ENCODE assay signal across 17 cellular contexts in the genomic region with DNA sequence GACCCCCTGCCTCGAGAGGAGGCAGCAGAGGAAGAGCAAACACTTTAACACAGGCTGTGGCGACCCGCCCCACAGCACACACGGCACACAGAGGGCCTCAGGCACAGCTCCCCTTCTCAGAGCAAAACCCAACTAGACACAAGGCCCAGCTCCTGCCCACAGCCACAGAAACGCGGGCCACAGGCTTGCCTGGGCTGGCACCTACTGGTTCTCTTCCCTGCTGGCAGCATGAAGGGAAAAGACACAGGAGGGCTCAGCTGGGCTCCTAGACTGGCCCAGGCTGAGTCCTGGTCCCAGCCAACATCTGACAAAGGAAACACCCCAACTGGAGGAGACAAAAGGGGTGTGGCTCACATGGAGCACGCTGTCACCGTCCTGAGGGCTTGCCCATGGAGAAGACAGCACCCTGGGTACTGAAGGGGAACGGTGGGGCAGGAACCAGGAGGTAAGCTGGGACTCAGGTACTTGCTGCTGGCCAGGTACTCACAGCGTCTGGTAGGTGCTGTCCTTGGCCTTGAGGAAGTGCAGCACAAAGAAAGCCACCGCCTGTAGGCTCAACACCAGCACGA. TPM values are rescaled to one million over a fixed set of nuclear protein-coding genes. Genes with fewer than 3 reads are reported as not detected.
DNase-seq lines count a peak whose midpoint lies in the region; ATAC-seq and TF ChIP-seq lines count a peak whose summit lies in the region.
"Had no signal": no experiment of that assay in that cellular context is flagged by ENCODE, and none has a peak within 500 bp of the region (broad histone marks: within the 10 kb centered on the region; RNA-seq: fewer than 3 reads in every experiment).

No MANE protein-coding gene starts in this region.

- dilution Hi-C loops in IMR-90 (cut with HindIII; ENCODE audit: low sequenced_read_pairs, unreplicated experiment), result no loop called here

- no peak overlapping the region for H3K18ac ChIP-seq in IMR-90 (ENCODE audit: low read depth, low read length)

- peak overlapping the region; percentile 70 for H2AK9ac ChIP-seq in IMR-90 (replicated peaks; ENCODE audit: low read depth, low read length, poor library complexity)

- POLR2A ChIA-PET in IMR-90 (lab: Charles Lee; ENCODE audit: unreplicated experiment), result no interaction called here

- no peak overlapping the region for H3K56ac ChIP-seq in IMR-90 (ENCODE audit: extremely low read depth, insufficient read depth, low read length)

- in situ Hi-C loops in IMR-90 (cut with MboI; ENCODE audit: low sequenced_read_pairs), result no loop called here

- CTCF ChIA-PET in IMR-90 (lab: Yijun Ruan, JAX), result no interaction called here

- no peaks in the 10 kb centered on the region; the same call in 1 of the 2 replicates for H4K20me1 ChIP-seq in IMR-90 (ENCODE audit: insufficient read depth, low read length)

- no peak overlapping the region for H2BK15ac ChIP-seq in IMR-90 (ENCODE audit: low read depth, low read length)

- H3K27ac ChIP-seq in IMR-90 (ENCODE audit: insufficient read depth, low read length) (no peak overlapping the region), esophagus (ENCODE audit: low read depth in 2 of 2, low read length in 1 of 2) (peak overlapping the region; percentile 76 to 97), prostate gland (peak overlapping the region; percentile 4 to 48)

- DNase-seq in IMR-90 (no peak), NT2/D1 (ENCODE audit: low read depth, low spot score) (no peak), prostate gland (ENCODE audit: low spot score) (peak; percentile 52), cerebellar nuclear complex (lab: John Stamatoyannopoulos, UW) (no peak)
- DNase-seq in activated CD4-positive, alpha-beta T cell treated with anti-CD3 and anti-CD28 coated beads, Interleukin-2, amount 50 U/mL, for 1 hour, result no peak
- DNase-seq in activated CD4-positive, CD25-positive, alpha-beta regulatory T cell (lab: John Stamatoyannopoulos, UW), result no peak
- DNase-seq: BE2C; CD4-positive, alpha-beta T cell; H9; KBM-7; NCI-H1417 treated with DMSO at 0.1 percent for 48 hours; NCI-H2081; NCI-H2227 treated with DMSO at 0.1 percent for 48 hours; NCI-H526 treated with DMSO at 0.1 percent for 48 hours; RPMI8226 had no signal

- H3K4me3 ChIP-seq in IMR-90 (ENCODE audit: insufficient read depth, low read depth, low read length) (no peak overlapping the region), NT2/D1 (ENCODE audit: insufficient read length, low read depth) (no peak overlapping the region), esophagus (ENCODE audit: low read depth in 1 of 2, low read length in 2 of 2) (no peak overlapping the region), prostate gland (no peak overlapping the region)

- H3K27me3 ChIP-seq in IMR-90 (ENCODE audit: control insufficient read depth, insufficient read depth, low read length), result peaks cover 34% of the 10 kb centered on the region
- H3K27me3 ChIP-seq in NT2/D1 (ENCODE audit: insufficient read depth, insufficient read length), result peaks cover 27% of the 10 kb centered on the region
- no peaks in the 10 kb centered on the region for H3K27me3 ChIP-seq in esophagus (ENCODE audit: control insufficient read depth in 1 of 2, insufficient read depth in 2 of 2, low read length in 2 of 2)
- no peaks in the 10 kb centered on the region for H3K27me3 ChIP-seq in prostate gland (replicated peaks; ENCODE audit: insufficient read depth)
- H3K27me3 ChIP-seq: BE2C had no signal

- TF ChIP-seq POLR2A in IMR-90 (IDR thresholded peaks at IDR 0.05; ENCODE audit: low read depth, low read length) (no peak), prostate gland (IDR thresholded peaks at IDR 0.05) (no peak)

- H3K4ac ChIP-seq in IMR-90 (ENCODE audit: low read depth, low read length), result no peak overlapping the region

- no peak overlapping the region for H2BK5ac ChIP-seq in IMR-90 (ENCODE audit: low read depth, low read length, poor library complexity, severe bottlenecking)

- no peak overlapping the region for H4K5ac ChIP-seq in IMR-90 (ENCODE audit: low read depth, low read length)

- H2AK5ac ChIP-seq in IMR-90 (ENCODE audit: low read depth, low read length), result no peak overlapping the region

- BruUV-seq in IMR-90 (replicated peaks; lab: Mats Ljungman, UMichigan), result no TSS peak

- no peak overlapping the region for H3K4me2 ChIP-seq in IMR-90 (ENCODE audit: low read depth, low read length)

- TF ChIP-seq RAD21 in IMR-90 (IDR thresholded peaks at IDR 0.05; ENCODE audit: low read length), result no peak

- H3K79me1 ChIP-seq in IMR-90 (ENCODE audit: low read depth in 1 of 2, low read length in 2 of 2), result no peaks in the 10 kb centered on the region

- no peak overlapping the region for H3K14ac ChIP-seq in IMR-90 (replicated peaks; ENCODE audit: low read depth, low read length)

- no peak overlapping the region for H3K9ac ChIP-seq in IMR-90 (ENCODE audit: low read depth, low read length)
- peak overlapping the region; percentile 47 for H3K9ac ChIP-seq in NT2/D1 (ENCODE audit: insufficient read length, low read depth)

- H3K9me1 ChIP-seq in IMR-90 (ENCODE audit: insufficient read depth, low read length), result no peaks in the 10 kb centered on the region

- 89% methylated on average over 4 of the region's 12 CpGs; no CpG with 5 or more reads in 1 of the 2 experiments for WGBS in IMR-90 (ENCODE audit: extremely low coverage in 2 of 2, insufficient read length in 1 of 2), 2 experiments
- 46 to 54% methylated on average over 12 of the region's 12 CpGs for WGBS in esophagus, 2 donors
- WGBS in prostate gland, result 53% methylated on average over 12 of the region's 12 CpGs

- H3K9me3 ChIP-seq in IMR-90 (ENCODE audit: control insufficient read depth, insufficient read depth, low read length), result no peaks in the 10 kb centered on the region
- H3K9me3 ChIP-seq in NT2/D1 (ENCODE audit: insufficient read depth, low read length), result no peaks in the 10 kb centered on the region
- H3K9me3 ChIP-seq in esophagus (ENCODE audit: control insufficient read depth in 2 of 2, insufficient read depth in 1 of 2, low read depth in 1 of 2, low read length in 1 of 2), result no peaks in the 10 kb centered on the region
- no peaks in the 10 kb centered on the region for H3K9me3 ChIP-seq in prostate gland
- H3K9me3 ChIP-seq: BE2C had no signal

- H2BK20ac ChIP-seq in IMR-90 (ENCODE audit: low read depth, low read length), result no peak overlapping the region

- H4K91ac ChIP-seq in IMR-90 (ENCODE audit: insufficient read depth, low read depth, low read length), result no peak overlapping the region

- no peaks in the 10 kb centered on the region for H3K4me1 ChIP-seq in IMR-90 (ENCODE audit: control insufficient read depth, insufficient read depth, low read length)
- peaks cover 14% of the 10 kb centered on the region for H3K4me1 ChIP-seq in NT2/D1 (ENCODE audit: insufficient read depth, insufficient read length)
- peaks cover 4 to 27% of the 10 kb centered on the region in 2 donors for H3K4me1 ChIP-seq in esophagus (ENCODE audit: control insufficient read depth in 2 of 2, insufficient read depth in 2 of 2, low read length in 1 of 2)
- H3K4me1 ChIP-seq in prostate gland (replicated peaks), result peaks cover 4% of the 10 kb centered on the region
- H3K4me1 ChIP-seq: BE2C had no signal

- no peak overlapping the region for H4K8ac ChIP-seq in IMR-90 (ENCODE audit: low read depth in 2 of 2, low read length in 2 of 2)

- no peak overlapping the region for H3K23ac ChIP-seq in IMR-90 (ENCODE audit: low read depth, low read length)

- no peak for TF ChIP-seq CTCF in IMR-90 (conservative IDR thresholded peaks at IDR 0.05; ENCODE audit: low read depth, low read length)
- no peak for TF ChIP-seq CTCF in prostate gland (IDR thresholded peaks at IDR 0.05)

- H3K36me3 ChIP-seq in IMR-90 (ENCODE audit: control insufficient read depth, insufficient read depth, low read length) (no peaks in the 10 kb centered on the region), NT2/D1 (ENCODE audit: insufficient read depth, insufficient read length, low read length) (no peaks in the 10 kb centered on the region), esophagus (ENCODE audit: control insufficient read depth in 2 of 2, insufficient read depth in 2 of 2, low read length in 1 of 2) (no peaks in the 10 kb centered on the region), prostate gland (no peaks in the 10 kb centered on the region)
- H3K36me3 ChIP-seq: BE2C had no signal

- no peak for ATAC-seq in IMR-90 (ENCODE audit: low read depth)

- no peak overlapping the region for H2AFZ ChIP-seq in IMR-90 (replicated peaks; ENCODE audit: low read length, poor library complexity)

- intact Hi-C loops in IMR-90 (cut with micrococcal nuclease) (no loop called here), prostate gland (cut with DNase I) (loop anchor here (10.0 kb wide), 1 partner anchor 275 kb away; no protein-coding TSS in a partner anchor)

- H2BK120ac ChIP-seq in IMR-90 (ENCODE audit: low read depth, low read length), result no peak overlapping the region

RNA-seq across cellular contexts. Expression of gene CD164L2, which starts 3.5 kb away (rescaled TPM):
- total RNA-seq in IMR-90 (2012; rRNA removed) (not detected in 2 replicates), prostate gland (1 to 10 TPM; 1.8 to 3.6 TPM)
- polyA plus RNA-seq in IMR-90 (2012; rRNA removed) (not detected in 2 replicates), esophagus (10 to 100 TPM; 10.5 to 14.5 TPM)
- not detected in 2 replicates for polyA plus RNA-seq in IMR-90 (2012; cell fraction: cytosol; rRNA removed)
- 0.04 TPM in 1 of 2 replicates, not detected in the other for polyA plus RNA-seq in IMR-90 (2012; cell fraction: nucleus; rRNA removed; ENCODE audit: low replicate concordance)
- total RNA-seq: CD4-positive, alpha-beta T cell had no signal
- polyA plus RNA-seq: AG04450 had no signal

RNA-seq across cellular contexts. Expression of gene FCN3, which starts 5.0 kb away (rescaled TPM):
- total RNA-seq in IMR-90 (2012; rRNA removed) (not detected in 2 replicates), prostate gland (10 to 100 TPM in 1 of 2 donors, under 1 TPM in 1; 0.82 to 15.6 TPM)
- polyA plus RNA-seq in IMR-90 (2012; rRNA removed) (not detected in 2 replicates), esophagus (1 to 10 TPM; 1.6 to 2.6 TPM)
- polyA plus RNA-seq in IMR-90 (2012; cell fraction: cytosol; rRNA removed), result not detected in 2 replicates
- not detected in 2 replicates for polyA plus RNA-seq in IMR-90 (2012; cell fraction: nucleus; rRNA removed; ENCODE audit: low replicate concordance)
- total RNA-seq: CD4-positive, alpha-beta T cell had no signal
- polyA plus RNA-seq: AG04450 had no signal

RNA-seq across cellular contexts. Expression of gene GPR3, which starts 12.8 kb away (rescaled TPM):
- total RNA-seq in IMR-90 (2012; rRNA removed), result 0.72 and 0.83 TPM in 2 replicates
- 4.8 and 5.4 TPM in 2 replicates for polyA plus RNA-seq in IMR-90 (2012; rRNA removed)
- polyA plus RNA-seq in IMR-90 (2012; cell fraction: cytosol; rRNA removed), result 3.3 and 6.1 TPM in 2 replicates
- 5.4 and 6.0 TPM in 2 replicates for polyA plus RNA-seq in IMR-90 (2012; cell fraction: nucleus; rRNA removed; ENCODE audit: low replicate concordance)
- under 1 TPM; 0.22 to 0.25 TPM for polyA plus RNA-seq in esophagus
- total RNA-seq in prostate gland, result under 1 TPM; 0.14 to 0.57 TPM

RNA-seq across cellular contexts. Expression of gene MAP3K6, which starts 12.9 kb away (rescaled TPM):
- total RNA-seq in IMR-90 (2012; rRNA removed) (4.8 and 5.3 TPM in 2 replicates), prostate gland (10 to 100 TPM; 38.6 to 60.7 TPM)
- polyA plus RNA-seq in IMR-90 (2012; rRNA removed) (15.9 and 17.3 TPM in 2 replicates), esophagus (100 to 1,000 TPM in 1 of 2 donors, 10 to 100 TPM in 1; 48.5 to 110 TPM)
- 6.7 and 10.6 TPM in 2 replicates for polyA plus RNA-seq in IMR-90 (2012; cell fraction: cytosol; rRNA removed)
- 53.8 and 151 TPM in 2 replicates for polyA plus RNA-seq in IMR-90 (2012; cell fraction: nucleus; rRNA removed; ENCODE audit: low replicate concordance)

RNA-seq across cellular contexts. Expression of gene SYTL1, which starts 37.8 kb away (rescaled TPM):
- total RNA-seq in IMR-90 (2012; rRNA removed) (0.18 and 0.28 TPM in 2 replicates), prostate gland (100 to 1,000 TPM in 1 of 2 donors, 10 to 100 TPM in 1; 94.7 to 217 TPM)
- polyA plus RNA-seq in IMR-90 (2012; rRNA removed) (1.0 and 1.3 TPM in 2 replicates), esophagus (100 to 1,000 TPM; 136 to 302 TPM)
- 0.24 and 1.0 TPM in 2 replicates for polyA plus RNA-seq in IMR-90 (2012; cell fraction: cytosol; rRNA removed)
- polyA plus RNA-seq in IMR-90 (2012; cell fraction: nucleus; rRNA removed; ENCODE audit: low replicate concordance), result 9.3 and 16.4 TPM in 2 replicates
